In genomic region chr6:37344308-37344707, GRCh38 we compare ENCODE assay signal across 23 cellular contexts. TPM values are rescaled to one million over a fixed set of nuclear protein-coding genes. Genes with fewer than 3 reads are reported as not detected.
DNase-seq lines count a peak whose midpoint lies in the region; ATAC-seq, FAIRE-seq and TF ChIP-seq lines count a peak whose summit lies in the region.
"Had no signal": no experiment of that assay in that cellular context is flagged by ENCODE, and none has a peak within 500 bp of the region (broad histone marks: within the 10 kb centered on the region; RNA-seq: fewer than 3 reads in every experiment).

No MANE protein-coding gene starts in this region.

- no peaks in the 10 kb centered on the region for H3K36me3 Mint-ChIP-seq in activated naive CD4-positive, alpha-beta T cell treated with anti-CD3 and anti-CD28 coated beads, Interleukin-2, amount 50 U/mL, for 24 hours
- H3K36me3 Mint-ChIP-seq in T-helper 17 cell (ENCODE audit: low read depth): no peaks in the 10 kb centered on the region
- H3K36me3 Mint-ChIP-seq: CD8-positive, alpha-beta T cell had no signal

- intact Hi-C loops in K562 (cut with micrococcal nuclease): no loop called here

- no peaks in the 10 kb centered on the region for H3K36me3 ChIP-seq in K562 (ENCODE audit: control insufficient read depth, insufficient read depth, low read length)
- H3K36me3 ChIP-seq: BLaER1 treated with 17β-estradiol and CSF1 and Interleukin-3, amounts not matched to agents 10 nM and 100 nM had no signal

- no peaks in the 10 kb centered on the region for H3K79me2 ChIP-seq in K562 (ENCODE audit: control insufficient read depth, insufficient read depth, low read length)

- no peaks in the 10 kb centered on the region for H3K9me3 Mint-ChIP-seq in activated naive CD4-positive, alpha-beta T cell treated with anti-CD3 and anti-CD28 coated beads, Interleukin-2, amount 50 U/mL, for 24 hours
- H3K9me3 Mint-ChIP-seq: CD4-positive, alpha-beta T cell; CD8-positive, alpha-beta T cell had no signal

- BruUV-seq in K562 (replicated peaks; lab: Mats Ljungman, UMichigan): no TSS peak

- no peak for TF ChIP-seq RAD21 in K562 (CRISPR knock-in tag; conservative IDR thresholded peaks at IDR 0.05 in 1 of 2, IDR thresholded peaks at IDR 0.05 in 1 of 2)

- H3K27ac Mint-ChIP-seq in activated naive CD4-positive, alpha-beta T cell treated with anti-CD3 and anti-CD28 coated beads, Interleukin-2, amount 50 U/mL, for 24 hours: peak overlapping the region; percentile 33
- peak overlapping the region; percentile 43 for H3K27ac Mint-ChIP-seq in T-helper 17 cell
- H3K27ac Mint-ChIP-seq: B cell; CD4-positive, alpha-beta T cell; CD8-positive, alpha-beta T cell had no signal

- H3K27me3 ChIP-seq in K562 (ENCODE audit: control insufficient read depth in 2 of 2, insufficient read depth in 2 of 2, low read length in 2 of 2): peaks cover 11 to 12% of the 10 kb centered on the region in 2 experiments; a peak in 3 of 5 replicates
- H3K27me3 ChIP-seq: BLaER1 treated with 17β-estradiol and CSF1 and Interleukin-3, amounts not matched to agents 10 nM and 100 nM had no signal

- TF ChIP-seq EP300 in K562 (IDR thresholded peaks at IDR 0.05; ENCODE audit: low read length): no peak

- H3K27me3 Mint-ChIP-seq in activated naive CD4-positive, alpha-beta T cell treated with anti-CD3 and anti-CD28 coated beads, Interleukin-2, amount 50 U/mL, for 24 hours: peaks cover 9% of the 10 kb centered on the region
- H3K27me3 Mint-ChIP-seq in T-helper 17 cell: peaks cover 21% of the 10 kb centered on the region

- no peak overlapping the region for H3K4me3 Mint-ChIP-seq in activated naive CD4-positive, alpha-beta T cell treated with anti-CD3 and anti-CD28 coated beads, Interleukin-2, amount 50 U/mL, for 24 hours
- no peak overlapping the region for H3K4me3 Mint-ChIP-seq in T-helper 17 cell
- H3K4me3 Mint-ChIP-seq: B cell; CD4-positive, alpha-beta T cell; CD8-positive, alpha-beta T cell had no signal

- no peak overlapping the region for H3K9ac ChIP-seq in K562 (ENCODE audit: insufficient read depth in 1 of 2, low read depth in 2 of 2, low read length in 2 of 2)
- H3K9ac ChIP-seq: BLaER1 treated with 17β-estradiol and CSF1 and Interleukin-3, amounts not matched to agents 10 nM and 100 nM had no signal

- POLR2A ChIA-PET in K562 (lab: Yijun Ruan, JAX): interaction anchor here (0.7 to 1.1 kb wide), 2 partner anchors 10 to 19 kb away, joined by 3 to 4 read pairs; partner anchors contain the start of gene RNF8

- CTCF ChIA-PET in K562 (lab: Yijun Ruan, JAX; ENCODE audit: low intra/inter-chr PET ratio): no interaction called here

- WGBS in K562 (ENCODE audit: insufficient coverage, low coverage, missing lambda C conversion rate): 11% methylated on average over 3 of the region's 3 CpGs

- no peak overlapping the region for H3K27ac ChIP-seq in K562 (ENCODE audit: extremely low read depth, low read depth, low read length)
- H3K27ac ChIP-seq: BLaER1 treated with 17β-estradiol and CSF1 and Interleukin-3, amounts not matched to agents 10 nM and 100 nM; C4-2B had no signal

- no peak for TF ChIP-seq CTCF in K562 (IDR thresholded peaks at IDR 0.05 in 2 of 3, conservative IDR thresholded peaks at IDR 0.05 in 1 of 3; ENCODE audit: insufficient read depth in 2 of 3, low read depth in 1 of 3, low read length in 3 of 3)

- peak; percentile 32 for FAIRE-seq in K562 (lab: Jason Lieb, UNC)
- FAIRE-seq: A204.1, D721Med, G401.6, GM12891, GM19239 had no signal

- H3K4me1 ChIP-seq in K562 (replicated peaks in 1 of 2; ENCODE audit: control insufficient read depth in 2 of 2, insufficient read depth in 2 of 2, low read length in 2 of 2): no peaks in the 10 kb centered on the region
- H3K4me1 ChIP-seq: BLaER1 treated with 17β-estradiol and CSF1 and Interleukin-3, amounts not matched to agents 10 nM and 100 nM; Caco-2 had no signal

- in situ Hi-C loops in K562 (cut with MboI): no loop called here

- no peak overlapping the region for H3K4me2 ChIP-seq in K562 (ENCODE audit: insufficient read depth, low read length)
- H3K4me2 ChIP-seq: BLaER1 treated with 17β-estradiol and CSF1 and Interleukin-3, amounts not matched to agents 10 nM and 100 nM had no signal

- no peaks in the 10 kb centered on the region for H4K20me1 ChIP-seq in K562 (replicated peaks; ENCODE audit: control insufficient read depth, insufficient read depth, low read length)
- H4K20me1 ChIP-seq: BLaER1 treated with 17β-estradiol and CSF1 and Interleukin-3, amounts not matched to agents 10 nM and 100 nM had no signal

- DNase-seq in activated naive CD4-positive, alpha-beta T cell (lab: John Stamatoyannopoulos, UW): no peak
- DNase-seq in T-helper 17 cell (no peak), K562 (ENCODE audit: extremely low read depth in 1 of 4, low spot score in 3 of 4) (no peak)
- DNase-seq in stimulated activated CD4-positive, alpha-beta T cell treated with anti-CD3 and anti-CD28 coated beads, Interleukin-2, amount 100 ng/mL, for 24 hours: no peak
- DNase-seq: 8988T; ACHN; AML-193; Caco-2; Calu3; CD4-positive, alpha-beta T cell; CD8-positive, alpha-beta T cell; DMS79 treated with DMSO at 0.1 percent for 48 hours; GF-D8 had no signal

- H3K4me3 ChIP-seq in K562: no peak overlapping the region
- H3K4me3 ChIP-seq: BLaER1 treated with 17β-estradiol and CSF1 and Interleukin-3, amounts not matched to agents 10 nM and 100 nM had no signal

- no peak for ATAC-seq in T-helper 17 cell
- no peak for ATAC-seq in K562
- no peak for ATAC-seq in HG02763 (IDR thresholded peaks at IDR 0.05; ENCODE audit: unreplicated experiment)
- ATAC-seq: CD8-positive, alpha-beta T cell had no signal

- H3K4me1 Mint-ChIP-seq in activated naive CD4-positive, alpha-beta T cell treated with anti-CD3 and anti-CD28 coated beads, Interleukin-2, amount 50 U/mL, for 24 hours: no peaks in the 10 kb centered on the region
- peaks cover 2% of the 10 kb centered on the region for H3K4me1 Mint-ChIP-seq in T-helper 17 cell
- H3K4me1 Mint-ChIP-seq: B cell had no signal

- no peaks in the 10 kb centered on the region for H3K9me3 ChIP-seq in T-helper 17 cell (ENCODE audit: control insufficient read depth, low read length, poor library complexity, severe bottlenecking)
- no peaks in the 10 kb centered on the region for H3K9me3 ChIP-seq in K562 (replicated peaks; ENCODE audit: control insufficient read depth, insufficient read depth, low read depth, low read length)
- H3K9me3 ChIP-seq: Caco-2 had no signal

- no peak for TF ChIP-seq POLR2A in K562 (conservative IDR thresholded peaks at IDR 0.05)

- no peaks in the 10 kb centered on the region for H3K9me1 ChIP-seq in K562 (ENCODE audit: control insufficient read depth, insufficient read depth, low read length)

- no peak overlapping the region for H2AFZ ChIP-seq in K562 (ENCODE audit: low read depth, low read length)

TF ChIP-seq in K562, 482 proteins besides CTCF, POLR2A, EP300 and RAD21 (continues in another document):
- TF ChIP-seq ETS1 (conservative IDR thresholded peaks at IDR 0.05; ENCODE audit: control insufficient read depth, low read depth, low read length) (no peak), THRA (IDR thresholded peaks at IDR 0.05) (no peak), CEBPG (CRISPR knock-in tag; IDR thresholded peaks at IDR 0.05) (no peak), CEBPG (tag; conservative IDR thresholded peaks at IDR 0.05 in 1 of 2, IDR thresholded peaks at IDR 0.05 in 1 of 2) (no peak), ZZZ3 (IDR thresholded peaks at IDR 0.05) (no peak), ZNF76 (CRISPR knock-in tag; IDR thresholded peaks at IDR 0.05; ENCODE audit: borderline replicate concordance) (no peak), U2AF1 (optimal IDR thresholded peaks at IDR 0.05; ENCODE audit: low read depth, low read length) (no peak)

RNA-seq across cellular contexts. Expression of gene RNF8, which starts 9.5 kb away (rescaled TPM):
- total RNA-seq in T-helper 17 cell (10 to 100 TPM in 1 of 2 donors, 1 to 10 TPM in 1; 8.5 to 12.0 TPM), K562 (2014; rRNA removed) (37.3 and 37.5 TPM in 2 replicates), K562 (2014; rRNA removed; fragmentation: Illumina TruSeq; extraction: Trizol) (42.8 and 50.8 TPM in 2 replicates), K562 (2015; rRNA removed; fragmentation: Illumina TruSeq; extraction: Trizol) (38.6 and 45.5 TPM in 2 replicates), K562 (2021) (28.5 and 30.0 TPM in 2 replicates)
- total RNA-seq in K562 (2011; cell fraction: chromatin; rRNA removed; ENCODE audit: low replicate concordance): 19.2 and 43.1 TPM in 2 replicates
- total RNA-seq in K562 (2011; cell fraction: nucleolus; rRNA removed): 12.0 and 14.1 TPM in 2 replicates
- total RNA-seq in K562 (2011; cell fraction: nucleoplasm; rRNA removed): 25.6 and 32.9 TPM in 2 replicates
- polyA plus RNA-seq in K562 (2011; rRNA removed) (28.5 and 35.1 TPM in 2 replicates), K562 (2014; fragmentation: Illumina TruSeq; extraction: Trizol) (42.1 and 47.0 TPM in 2 replicates), K562 (2014; fragmentation: Nextera tagmentation; extraction: Ambion mirVana) (10 to 100 TPM; 10.6 to 13.0 TPM), K562 (2014; rRNA removed) (36.6 and 40.6 TPM in 2 replicates)
- 10.9 and 16.7 TPM in 2 replicates for polyA plus RNA-seq in K562 (2011; cell fraction: cytosol; rRNA removed)
- 18.9 and 21.9 TPM in 2 replicates for polyA plus RNA-seq in K562 (2011; cell fraction: nucleus; rRNA removed)
- polyA plus RNA-seq in K562 (2012): 19.3 and 25.3 TPM in 2 replicates
- polyA minus RNA-seq in K562 (2011; rRNA and poly(A)+ RNA removed): 24.9 and 30.1 TPM in 2 replicates
- polyA minus RNA-seq in K562 (2011; cell fraction: cytosol; rRNA and poly(A)+ RNA removed): 9.1 and 14.6 TPM in 2 replicates
- polyA minus RNA-seq in K562 (2011; cell fraction: nucleus; rRNA and poly(A)+ RNA removed): 14.9 and 28.0 TPM in 2 replicates
